Comparison of ENCODE assay signal across 15 cellular contexts in the genomic region with DNA sequence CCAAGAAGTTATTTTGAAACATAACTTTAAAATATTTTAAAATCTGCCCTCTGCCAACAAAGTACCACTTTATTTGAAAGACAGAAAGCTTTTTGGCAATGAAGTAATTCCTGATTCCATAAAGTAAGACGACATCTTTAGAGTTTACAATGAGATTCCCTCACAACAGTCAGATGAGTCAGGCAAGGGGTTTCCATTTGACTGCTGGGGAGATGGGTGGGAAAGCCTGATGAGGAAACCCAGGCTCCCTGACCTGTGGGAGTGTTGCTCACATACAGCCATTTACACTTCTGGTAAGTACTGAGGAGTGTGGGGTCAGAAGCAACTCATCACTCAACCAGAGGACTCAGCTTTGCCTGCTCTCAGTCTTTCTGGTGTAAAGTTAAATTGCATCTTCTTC. TPM values are rescaled to one million over a fixed set of nuclear protein-coding genes. Genes with fewer than 3 reads are reported as not detected.
A peak's percentile ranks its signal among the peaks of the same experiment; 100 is the strongest.
DNase-seq lines count a peak whose midpoint lies in the region; ATAC-seq and TF ChIP-seq lines count a peak whose summit lies in the region.
"Had no signal": no experiment of that assay in that cellular context is flagged by ENCODE, and none has a peak within 500 bp of the region (broad histone marks: within the 10 kb centered on the region; RNA-seq: fewer than 3 reads in every experiment).

No MANE protein-coding gene starts in this region.

- ATAC-seq in SK-N-SH treated with all-trans-retinoic acid at 6 μM for 48 hours, result peak; percentile 51
- peak; percentile 90 for ATAC-seq in omental fat pad (ENCODE audit: low FRiP score)
- ATAC-seq: heart left ventricle, Right ventricle myocardium inferior had no signal

- TF ChIP-seq CTCF in fibroblast of lung (conservative IDR thresholded peaks at IDR 0.05 in 1 of 2, IDR thresholded peaks at IDR 0.05 in 1 of 2; ENCODE audit: low read depth in 1 of 2, low read length in 2 of 2), result no peak
- TF ChIP-seq CTCF in omental fat pad (IDR thresholded peaks at IDR 0.05), result no peak
- no peak for TF ChIP-seq CTCF in vagina (IDR thresholded peaks at IDR 0.05)
- no peak for TF ChIP-seq CTCF in GM10266 (IDR thresholded peaks at IDR 0.05; ENCODE audit: control insufficient read depth, insufficient read depth, low read depth, missing control alignments)

- H3K27me3 ChIP-seq in fibroblast of lung (ENCODE audit: control insufficient read depth, insufficient read depth, low read length), result no peaks in the 10 kb centered on the region
- no peaks in the 10 kb centered on the region for H3K27me3 ChIP-seq in vagina
- H3K27me3 ChIP-seq: pancreas had no signal

- H2AFZ ChIP-seq in fibroblast of lung (ENCODE audit: low read length), result no peak overlapping the region

- no peaks in the 10 kb centered on the region for H4K20me1 ChIP-seq in fibroblast of lung (ENCODE audit: control insufficient read depth, extremely low read depth, insufficient read depth, low read length)

- no peak overlapping the region for H3K4me2 ChIP-seq in fibroblast of lung (ENCODE audit: extremely low read depth, insufficient read depth, low read length)

- H3K27ac ChIP-seq in fibroblast of lung (ENCODE audit: insufficient read depth, low read length) (no peak overlapping the region), vagina (no peak overlapping the region)
- H3K27ac ChIP-seq: pancreas had no signal

- DNase-seq in EL (peak; percentile 64), fibroblast of lung (ENCODE audit: low read depth in 2 of 2) (peak; percentile 68 to 78), omental fat pad (ENCODE audit: low spot score) (no peak), NAMALWA (ENCODE audit: low spot score) (no peak), vagina (ENCODE audit: extremely low spot score in 2 of 2) (no peak), GM10266 (ENCODE audit: extremely low spot score) (no peak), SKM-1 treated with dmso at 0.1 percent for 144 hours (lab: John Stamatoyannopoulos, UW; ENCODE audit: unreplicated experiment) (no peak)
- DNase-seq: activated CD4-positive, alpha-beta T cell treated with anti-CD3 and anti-CD28 coated beads for 48 hours; central memory CD4-positive, alpha-beta T cell; heart left ventricle; NCI-H1436; pancreas; stimulated activated naive CD4-positive, alpha-beta T cell had no signal

- intact Hi-C loops in vagina (cut with DNase I), result no loop called here

- H3K4me1 ChIP-seq in fibroblast of lung (ENCODE audit: control insufficient read depth, extremely low read depth, insufficient read depth, low read length), result peaks cover 15% of the 10 kb centered on the region
- peaks cover 59% of the 10 kb centered on the region for H3K4me1 ChIP-seq in vagina

- no peak for TF ChIP-seq POLR2A in vagina (IDR thresholded peaks at IDR 0.05)

- no peak overlapping the region for H3K9ac ChIP-seq in fibroblast of lung (ENCODE audit: insufficient read depth, low read length)

- H3K79me2 ChIP-seq in fibroblast of lung (ENCODE audit: control insufficient read depth, insufficient read depth, low read length), result peaks cover 85% of the 10 kb centered on the region

- H3K4me3 ChIP-seq in fibroblast of lung (replicated peaks in 1 of 4; ENCODE audit: control extremely low read depth in 1 of 4, insufficient read depth in 1 of 4, low read depth in 3 of 4, low read length in 4 of 4), result no peak overlapping the region
- no peak overlapping the region for H3K4me3 ChIP-seq in vagina
- H3K4me3 ChIP-seq: heart left ventricle, pancreas had no signal

- H3K9me3 ChIP-seq in fibroblast of lung (ENCODE audit: control insufficient read depth, insufficient read depth, low read depth, low read length), result no peaks in the 10 kb centered on the region
- H3K9me3 ChIP-seq in vagina, result no peaks in the 10 kb centered on the region
- H3K9me3 ChIP-seq: heart left ventricle, pancreas had no signal

- H3K36me3 ChIP-seq in fibroblast of lung (ENCODE audit: control insufficient read depth, insufficient read depth, low read length) (no peaks in the 10 kb centered on the region), vagina (no peaks in the 10 kb centered on the region)
- H3K36me3 ChIP-seq: heart left ventricle, pancreas had no signal

TF ChIP-seq in SK-N-SH treated with all-trans-retinoic acid at 6 μM for 48 hours, 23 proteins besides CTCF, POLR2A, EP300 and RAD21:
- TF ChIP-seq SNAI2 (CRISPR knock-in tag; IDR thresholded peaks at IDR 0.05) (no peak), ZC3H10 (CRISPR knock-in tag; IDR thresholded peaks at IDR 0.05) (no peak), ISL1 (CRISPR knock-in tag; IDR thresholded peaks at IDR 0.05) (peak; percentile 71)

RNA-seq across cellular contexts. Expression of a gene that starts 10.2 kb away (rescaled TPM):
- 45.7 and 64.6 TPM in 2 replicates for total RNA-seq in fibroblast of lung
- 37.7 and 132 TPM in 2 replicates for polyA plus RNA-seq in fibroblast of lung
- 28.6 and 88.5 TPM in 2 replicates for polyA plus RNA-seq in fibroblast of lung (2012)
- polyA minus RNA-seq in fibroblast of lung (ENCODE audit: low replicate concordance), result 6.8 and 24.2 TPM in 2 replicates
- total RNA-seq in omental fat pad, result 10 to 100 TPM; 12.2 to 29.8 (median 19.8) TPM
- total RNA-seq in vagina, result 20.4 TPM

Comparison
In these comparisons a context has a peak if more than half of its experiments do, and no peak if none do; other contexts are left out.
1. DNase-seq: peak in EL (single experiment) and fibroblast of lung (2 of 2); none in omental fat pad (single experiment), NAMALWA (single experiment), vagina (0 of 2), GM10266 (single experiment) and SKM-1 treated with dmso at 0.1 percent for 144 hours (single experiment).